10 cellular contexts compared by ENCODE assay signal in genomic region chr7:78143661-78144060, GRCh38.
"Had no signal": no experiment of that assay in that cellular context is flagged by ENCODE, and none has a peak within 500 bp of the region (broad histone marks: within the 10 kb centered on the region; RNA-seq: fewer than 3 reads in every experiment).

No MANE protein-coding gene starts in this region.

- H3K36me3 Mint-ChIP-seq: IgD-negative memory B cell had no signal

- H3K4me3 Mint-ChIP-seq: HFFc6, IgD-negative memory B cell had no signal

- H3K9ac ChIP-seq: GM23248 had no signal

- H3K9me3 Mint-ChIP-seq: HFFc6, IgD-negative memory B cell had no signal

- H3K4me3 ChIP-seq: GM23248, HAP-1 had no signal

- DNase-seq: GM23248, GOT3, H7, HFFc6, KBM-7 had no signal

- H3K9me3 ChIP-seq: HAP-1 had no signal

- H3K4me1 Mint-ChIP-seq: IgD-negative memory B cell had no signal

- FAIRE-seq: HepG2 had no signal

- H3K27ac Mint-ChIP-seq: HFFc6, IgD-negative memory B cell had no signal

- H3K36me3 ChIP-seq: HAP-1 had no signal

- H2AFZ ChIP-seq: GM23248 had no signal

- ATAC-seq: HCT116, HepG2 had no signal

- H3K27ac ChIP-seq: GM23248, HL-60 had no signal
